ENCODE assay signal across 18 cellular contexts in genomic region chr1:54574158-54574778, GRCh38. TPM values are rescaled to one million over a fixed set of nuclear protein-coding genes. Genes with fewer than 3 reads are reported as not detected.
DNase-seq lines count a peak whose midpoint lies in the region; ATAC-seq, FAIRE-seq and TF ChIP-seq lines count a peak whose summit lies in the region.
"Had no signal": no experiment of that assay in that cellular context is flagged by ENCODE, and none has a peak within 500 bp of the region (broad histone marks: within the 10 kb centered on the region; RNA-seq: fewer than 3 reads in every experiment).

No MANE protein-coding gene starts in this region.

- H3K9me3 ChIP-seq in H1 (ENCODE audit: insufficient read depth in 2 of 2, low read depth in 1 of 2, low read length in 1 of 2) (no peaks in the 10 kb centered on the region), right atrium auricular region (no peaks in the 10 kb centered on the region), psoas muscle (no peaks in the 10 kb centered on the region), ovary (no peaks in the 10 kb centered on the region)
- H3K9me3 ChIP-seq: SJCRH30 had no signal

- H2BK20ac ChIP-seq in H1 (ENCODE audit: low read length) = 0 out of 2 replicates have a peak overlapping the region, but pooled peaks have one; percentile 55

- H3K18ac ChIP-seq in H1 (ENCODE audit: extremely low read depth, low read length) = no peak overlapping the region

- H3K56ac ChIP-seq in H1 (replicated peaks; ENCODE audit: insufficient read length, low read depth, low read length) = no peak overlapping the region

- H3K36me3 ChIP-seq in H1 (ENCODE audit: control insufficient read depth in 2 of 4, insufficient read depth in 4 of 4, low read length in 3 of 4) = no peaks in the 10 kb centered on the region
- no peaks in the 10 kb centered on the region for H3K36me3 ChIP-seq in right atrium auricular region
- no peaks in the 10 kb centered on the region for H3K36me3 ChIP-seq in psoas muscle (ENCODE audit: insufficient read depth in 1 of 2, low read depth in 1 of 2)
- H3K36me3 ChIP-seq in ovary = no peaks in the 10 kb centered on the region
- H3K36me3 ChIP-seq: SJCRH30 had no signal

- no peaks in the 10 kb centered on the region for H4K20me1 ChIP-seq in H1 (replicated peaks in 1 of 2; ENCODE audit: control insufficient read depth in 1 of 2, insufficient read depth in 2 of 2, low read length in 2 of 2)

- H3K4ac ChIP-seq in H1 (replicated peaks; ENCODE audit: insufficient read length, low read depth, low read length) = no peak overlapping the region

- peak overlapping the region; percentile 46; the same call in 1 of the 2 replicates for H2BK15ac ChIP-seq in H1 (ENCODE audit: low read length)

- H4K5ac ChIP-seq in H1 (ENCODE audit: insufficient read length, low read depth, low read length) = no peak overlapping the region

- H3K9ac ChIP-seq in H1 (replicated peaks in 1 of 4; ENCODE audit: extremely low read depth in 1 of 4, low read depth in 3 of 4, low read length in 3 of 4) = no peak overlapping the region
- H3K9ac ChIP-seq: GM23248 had no signal

- H2BK120ac ChIP-seq in H1 (replicated peaks; ENCODE audit: low read depth, low read length) = no peak overlapping the region

- H3K14ac ChIP-seq in H1 (ENCODE audit: insufficient read length) = no peak overlapping the region

- no peaks in the 10 kb centered on the region for H3K36me3 Mint-ChIP-seq in activated CD4-positive, alpha-beta T cell treated with anti-CD3 and anti-CD28 coated beads, Interleukin-2, amount 10 ng/mL, durations not matched to agents 7 days and 5 days (ENCODE audit: low read depth)

- TF ChIP-seq CTCF in H1 (IDR thresholded peaks at IDR 0.05; ENCODE audit: control extremely low read depth in 1 of 3, insufficient read depth in 1 of 3, low read depth in 1 of 3, low read length in 3 of 3) (no peak), right atrium auricular region (IDR thresholded peaks at IDR 0.05) (no peak), psoas muscle (IDR thresholded peaks at IDR 0.05) (no peak), ovary (IDR thresholded peaks at IDR 0.05) (no peak)

- H3K4me1 ChIP-seq in H1 (replicated peaks in 1 of 4; ENCODE audit: control insufficient read depth in 3 of 4, insufficient read depth in 4 of 4, low read length in 3 of 4) (peaks cover 22 to 38% (median 30%) of the 10 kb centered on the region in 4 experiments), right atrium auricular region (peaks cover 0 to 57% of the 10 kb centered on the region in 2 donors), psoas muscle (peaks cover 78% of the 10 kb centered on the region), ovary (ENCODE audit: insufficient read depth) (peaks cover 5% of the 10 kb centered on the region)

- peak overlapping the region; percentile 97; the same call in 1 of the 2 replicates for H2BK12ac ChIP-seq in H1 (ENCODE audit: low read depth, low read length)

- 0 out of 2 replicates have a peak, but pooled peaks cover 3% of the 10 kb centered on the region for H3K23me2 ChIP-seq in H1 (ENCODE audit: low read depth, low read length)

- H3K4me3 ChIP-seq in H1 (ENCODE audit: extremely low read depth in 1 of 4, insufficient read depth in 2 of 4, low read depth in 3 of 4, low read length in 4 of 4) (no peak overlapping the region), right atrium auricular region (no peak overlapping the region), psoas muscle (no peak overlapping the region), ovary (no peak overlapping the region)
- H3K4me3 ChIP-seq: GM12878, GM23248, SJCRH30 had no signal

- POLR2A ChIA-PET in H1 (lab: Charles Lee; ENCODE audit: partially characterized antibody) = interaction anchor here (0.5 to 0.8 kb wide), 2 partner anchors 10 to 158 kb away, joined by 3 to 4 read pairs; no protein-coding TSS in a partner anchor
- POLR2A ChIA-PET in activated CD4-positive, alpha-beta T cell treated with anti-CD3 and anti-CD28 coated beads, Interleukin-2, amount 10 ng/mL, durations not matched to agents 7 days and 5 days (lab: Charles Lee) = no interaction called here

- no peak overlapping the region for H3K4me3 Mint-ChIP-seq in activated CD4-positive, alpha-beta T cell treated with anti-CD3 and anti-CD28 coated beads, Interleukin-2, amount 10 ng/mL, durations not matched to agents 7 days and 5 days

- intact Hi-C loops in psoas muscle (cut with DNase I) = no loop called here
- intact Hi-C loops in ovary (cut with DNase I) = no loop called here

- no peak overlapping the region for H2BK5ac ChIP-seq in H1 (ENCODE audit: low read depth, low read length)

- CTCF ChIA-PET in H1 (lab: Charles Lee; ENCODE audit: partially characterized antibody) = interaction anchor here (0.6 to 4.0 kb wide), 14 partner anchors 8 to 285 kb away, joined by 3 to 19 read pairs (median 4); partner anchors contain the start of gene ACOT11
- CTCF ChIA-PET in activated CD4-positive, alpha-beta T cell treated with anti-CD3 and anti-CD28 coated beads, Interleukin-2, amount 10 ng/mL, durations not matched to agents 7 days and 5 days (lab: Charles Lee) = interaction anchor here (0.8 kb wide), 1 partner anchor 9 kb away, joined by 3 read pairs; no protein-coding TSS in a partner anchor

- WGBS in H1 (ENCODE audit: extremely low coverage in 1 of 2, insufficient coverage in 1 of 2, insufficient read length in 1 of 2, insufficient replicate concordance in 2 of 2, low coverage in 1 of 2, low lambda C conversion rate in 2 of 2, missing lambda C conversion rate in 1 of 2), 2 experiments = 89% methylated on average over 12 of the region's 12 CpGs; no CpG with 5 or more reads in 1 of the 2 experiments
- 84 to 90% (median 90%) methylated on average over 12 of the region's 12 CpGs for WGBS in psoas muscle, 3 donors
- WGBS in ovary, 3 donors = 88 to 95% (median 88%) methylated on average over 12 of the region's 12 CpGs

- H3K27me3 Mint-ChIP-seq in activated CD4-positive, alpha-beta T cell treated with anti-CD3 and anti-CD28 coated beads, Interleukin-2, amount 10 ng/mL, durations not matched to agents 7 days and 5 days = no peaks in the 10 kb centered on the region

- 0 out of 2 replicates have a peak overlapping the region, but pooled peaks have one; percentile 28 for H2AK5ac ChIP-seq in H1 (ENCODE audit: low read depth, low read length)

- no peak overlapping the region for H3K23ac ChIP-seq in H1 (ENCODE audit: insufficient read length)

- H3K27me3 ChIP-seq in H1 (replicated peaks in 1 of 4; ENCODE audit: control insufficient read depth in 3 of 4, extremely low read depth in 1 of 4, insufficient read depth in 3 of 4, low read length in 3 of 4) = no peaks in the 10 kb centered on the region
- no peaks in the 10 kb centered on the region for H3K27me3 ChIP-seq in right atrium auricular region
- no peaks in the 10 kb centered on the region for H3K27me3 ChIP-seq in psoas muscle (ENCODE audit: insufficient read depth in 3 of 3, low read length in 2 of 3)
- no peaks in the 10 kb centered on the region for H3K27me3 ChIP-seq in ovary
- H3K27me3 ChIP-seq: SJCRH30 had no signal

- H3K27ac Mint-ChIP-seq in activated CD4-positive, alpha-beta T cell treated with anti-CD3 and anti-CD28 coated beads, Interleukin-2, amount 10 ng/mL, durations not matched to agents 7 days and 5 days = no peak overlapping the region

- peak overlapping the region; percentile 53 for H4K91ac ChIP-seq in H1 (replicated peaks; ENCODE audit: insufficient read length, low read length)

- DNase-seq in H1 (ENCODE audit: low read depth in 1 of 2, low spot score in 2 of 2) = no peak
- no peak for DNase-seq in right atrium auricular region (ENCODE audit: low spot score)
- DNase-seq in psoas muscle = no peak
- DNase-seq in occipital lobe (lab: John Stamatoyannopoulos, UW) = no peak
- no peak for DNase-seq in activated CD4-positive, alpha-beta T cell treated with anti-CD3 and anti-CD28 coated beads, Interleukin-2, amount 10 ng/mL, durations not matched to agents 7 days and 5 days
- no peak for DNase-seq in NCI-H187 treated with DMSO at 0.1 percent for 48 hours (lab: John Stamatoyannopoulos, UW)
- DNase-seq in ovary = no peak
- DNase-seq: DMS 273 treated with DMSO at 0.1 percent for 48 hours, GDM1, GM23248, Kasumi-1, NCI-H187, NCI-H2171 treated with DMSO at 0.1 percent for 48 hours, NCI-H774, RPMI8226, SJCRH30 had no signal

- no peak for TF ChIP-seq RAD21 in H1 (IDR thresholded peaks at IDR 0.05 in 1 of 2, conservative IDR thresholded peaks at IDR 0.05 in 1 of 2; ENCODE audit: low read depth in 2 of 2, low read length in 2 of 2)

- no peaks in the 10 kb centered on the region for H3K79me2 ChIP-seq in H1 (ENCODE audit: control insufficient read depth in 1 of 2, insufficient read depth in 2 of 2, low read length in 2 of 2)

- ATAC-seq in psoas muscle = no peak
- ATAC-seq: GM12878 had no signal

- H2AFZ ChIP-seq in H1 (ENCODE audit: low read length) = no peak overlapping the region
- H2AFZ ChIP-seq: GM23248 had no signal

- no peak for FAIRE-seq in H1 (lab: Jason Lieb, UNC)
- FAIRE-seq: GM12878 had no signal

- no peak for TF ChIP-seq POLR2A in H1 (IDR thresholded peaks at IDR 0.05; ENCODE audit: control extremely low read depth in 1 of 2, low read depth in 2 of 2, low read length in 2 of 2)
- TF ChIP-seq POLR2A in ovary (IDR thresholded peaks at IDR 0.05) = no peak

- no peaks in the 10 kb centered on the region for H3K9me3 Mint-ChIP-seq in activated CD4-positive, alpha-beta T cell treated with anti-CD3 and anti-CD28 coated beads, Interleukin-2, amount 10 ng/mL, durations not matched to agents 7 days and 5 days

- H3K27ac ChIP-seq in H1 (ENCODE audit: low read depth, low read length) = no peak overlapping the region
- peak overlapping the region; percentile 89 to 90 for H3K27ac ChIP-seq in right atrium auricular region
- peak overlapping the region; percentile 72 for H3K27ac ChIP-seq in psoas muscle
- no peak overlapping the region for H3K27ac ChIP-seq in ovary
- H3K27ac ChIP-seq: C4-2B, GM23248, SJCRH30 had no signal

- no peaks in the 10 kb centered on the region for H3K79me1 ChIP-seq in H1 (ENCODE audit: low read depth, low read length)

- no peak overlapping the region; the same call in 1 of the 2 replicates for H4K8ac ChIP-seq in H1 (ENCODE audit: extremely low read depth, insufficient read depth, low read length)

- TF ChIP-seq EP300 in H1 (IDR thresholded peaks at IDR 0.05; ENCODE audit: borderline replicate concordance in 1 of 2, low read depth in 2 of 2, low read length in 2 of 2) (no peak), ovary (IDR thresholded peaks at IDR 0.05) (no peak)

- H3K4me2 ChIP-seq in H1 (ENCODE audit: insufficient read depth in 1 of 2, low read depth in 2 of 2, low read length in 2 of 2) = 0 out of 4 replicates have a peak overlapping the region, but pooled peaks of 1 of the 2 experiments have one; percentile 5

- peaks cover 7% of the 10 kb centered on the region for H3K4me1 Mint-ChIP-seq in activated CD4-positive, alpha-beta T cell treated with anti-CD3 and anti-CD28 coated beads, Interleukin-2, amount 10 ng/mL, durations not matched to agents 7 days and 5 days

RNA-seq across cellular contexts. Expression of gene ACOT11, which starts 26.2 kb away (rescaled TPM):
- total RNA-seq in H1 (2021; fragmentation: NEBNext Ultra II Directional; extraction: Animal tissue kit (Norgen Biotek cat#: 25700)) = 3.5 and 3.8 TPM in 2 replicates
- polyA plus RNA-seq in H1 (2011; rRNA removed) (4.5 and 5.6 TPM in 2 replicates), psoas muscle (1 to 10 TPM in 1 of 3 donors, under 1 TPM in 2; 0.82 to 2.3 (median 0.93) TPM), ovary (1 to 10 TPM; 3.0 to 7.2 TPM)
- polyA plus RNA-seq in H1 (2011; cell fraction: cytosol; rRNA removed) = 4.2 TPM
- 9.9 TPM for polyA plus RNA-seq in H1 (2011; cell fraction: nucleus; rRNA removed)
- polyA plus RNA-seq in H1 (2012, experiment 1 of 2) = 2.9 to 4.1 TPM (median 3.4 TPM) in 4 replicates
- 3.2 TPM for polyA plus RNA-seq in H1 (2012, experiment 2 of 2)
- 2.8 TPM for polyA plus RNA-seq in H1 (2013, experiment 1 of 2)
- polyA plus RNA-seq in H1 (2013, experiment 2 of 2) = 2.5 TPM
- 6.1 and 6.3 TPM in 2 replicates for polyA minus RNA-seq in H1 (2011; rRNA and poly(A)+ RNA removed)
- 1.8 TPM for polyA minus RNA-seq in H1 (2011; cell fraction: cytosol; rRNA and poly(A)+ RNA removed)
- 8.7 TPM for polyA minus RNA-seq in H1 (2011; cell fraction: nucleus; rRNA and poly(A)+ RNA removed)
- total RNA-seq in right atrium auricular region (10 to 100 TPM in 1 of 2 donors, 1 to 10 TPM in 1; 9.1 to 27.0 TPM), psoas muscle (10 to 100 TPM in 1 of 4 donors, 1 to 10 TPM in 3; 2.4 to 13.9 (median 5.0) TPM), occipital lobe (1.9 TPM), ovary (10 to 100 TPM in 5 of 7 donors, 1 to 10 TPM in 2; 7.6 to 28.4 (median 17.0) TPM)
- total RNA-seq in activated CD4-positive, alpha-beta T cell treated with anti-CD3 and anti-CD28 coated beads, Interleukin-2, amount 10 ng/mL, durations not matched to agents 7 days and 5 days = 1 to 10 TPM; 1.9 to 2.0 TPM

RNA-seq across cellular contexts. Expression of gene FAM151A, which starts 49.1 kb away (rescaled TPM):
- not detected in 2 replicates for total RNA-seq in H1 (2021; fragmentation: NEBNext Ultra II Directional; extraction: Animal tissue kit (Norgen Biotek cat#: 25700))
- polyA plus RNA-seq in H1 (2011; rRNA removed) (0.08 TPM in 1 of 2 replicates, not detected in the other), psoas muscle (under 1 TPM in 2 of 3 donors, not detected in 1; 0.05 to 0.07 TPM), ovary (under 1 TPM in 1 of 2 donors, not detected in 1; 0.06 TPM)
- 0.08 TPM for polyA plus RNA-seq in H1 (2011; cell fraction: cytosol; rRNA removed)
- 0.07 TPM for polyA plus RNA-seq in H1 (2011; cell fraction: nucleus; rRNA removed)
- not detected in 4 replicates for polyA plus RNA-seq in H1 (2012, experiment 1 of 2)
- not detected for polyA plus RNA-seq in H1 (2012, experiment 2 of 2)
- polyA plus RNA-seq in H1 (2013, experiment 1 of 2) = 0.08 TPM
- 0.06 TPM for polyA plus RNA-seq in H1 (2013, experiment 2 of 2)
- polyA minus RNA-seq in H1 (2011; rRNA and poly(A)+ RNA removed) = not detected in 2 replicates
- polyA minus RNA-seq in H1 (2011; cell fraction: cytosol; rRNA and poly(A)+ RNA removed) = not detected
- not detected for polyA minus RNA-seq in H1 (2011; cell fraction: nucleus; rRNA and poly(A)+ RNA removed)
- total RNA-seq in right atrium auricular region (under 1 TPM in 1 of 2 donors, not detected in 1; 0.63 TPM), psoas muscle (not detected), occipital lobe (not detected), ovary (not detected)
- total RNA-seq in activated CD4-positive, alpha-beta T cell treated with anti-CD3 and anti-CD28 coated beads, Interleukin-2, amount 10 ng/mL, durations not matched to agents 7 days and 5 days = not detected
- total RNA-seq: GM23248, SJCRH30 had no signal

Comparison
In these comparisons a context has a peak if more than half of its experiments do, and no peak if none do; other contexts are left out.
1. H3K27ac ChIP-seq: peak in right atrium auricular region (2 of 2) and psoas muscle (single experiment); none in H1 (single experiment) and ovary (0 of 2).